ENCODE assay signal across 15 cellular contexts in the genomic region with DNA sequence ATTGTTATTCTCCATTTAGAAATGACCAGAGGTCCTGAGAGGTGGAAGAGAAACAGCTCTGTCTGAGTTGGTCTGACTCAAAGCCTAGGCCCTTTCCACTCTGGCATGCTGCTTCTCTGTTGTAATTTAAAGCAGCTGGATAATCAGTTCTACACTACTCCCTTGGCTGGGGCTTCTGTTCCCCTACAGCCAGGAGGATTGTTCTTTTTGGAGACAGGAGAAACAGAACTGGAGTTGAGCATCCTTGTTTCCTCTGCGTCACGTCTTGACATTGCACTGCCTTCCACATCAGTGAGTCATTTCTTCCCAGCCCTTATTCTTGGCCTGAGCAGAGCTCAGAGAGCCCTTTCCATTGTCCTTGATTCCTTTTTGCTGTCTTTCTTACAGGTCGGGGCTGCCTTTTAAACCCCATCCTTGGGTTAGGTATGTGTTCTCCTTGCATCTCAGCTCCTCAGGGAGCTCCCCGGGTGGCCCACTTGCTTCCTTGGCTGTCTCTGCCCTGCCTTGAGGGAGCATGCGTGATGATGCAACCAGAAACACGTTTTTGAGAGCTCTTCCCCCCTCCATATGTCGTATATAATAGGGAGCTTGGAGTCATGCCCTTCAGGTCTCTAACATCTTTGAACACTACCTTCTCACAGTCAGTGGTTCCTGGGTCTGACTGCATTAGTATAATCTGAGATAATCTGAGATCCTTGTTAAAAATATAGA. TPM values are rescaled to one million over a fixed set of nuclear protein-coding genes. Genes with fewer than 3 reads are reported as not detected.
A peak's percentile ranks its signal among the peaks of the same experiment; 100 is the strongest.
DNase-seq lines count a peak whose midpoint lies in the region; ATAC-seq, FAIRE-seq and TF ChIP-seq lines count a peak whose summit lies in the region.
"Had no signal": no experiment of that assay in that cellular context is flagged by ENCODE, and none has a peak within 500 bp of the region (broad histone marks: within the 10 kb centered on the region; RNA-seq: fewer than 3 reads in every experiment).

No MANE protein-coding gene starts in this region.

- H3K27ac ChIP-seq in astrocyte (ENCODE audit: low read depth, low read length) (no peak overlapping the region), stomach smooth muscle (ENCODE audit: low read length) (peak overlapping the region; percentile 42), endodermal cell (ENCODE audit: low read depth, low read length) (no peak overlapping the region)

- no peak for TF ChIP-seq CTCF in astrocyte (IDR thresholded peaks at IDR 0.05; ENCODE audit: insufficient read depth, low read depth, low read length)
- no peak for TF ChIP-seq CTCF in endodermal cell (conservative IDR thresholded peaks at IDR 0.05)

- H3K9me3 ChIP-seq in astrocyte (ENCODE audit: insufficient read depth, low read depth, low read length), result no peaks in the 10 kb centered on the region
- no peaks in the 10 kb centered on the region for H3K9me3 ChIP-seq in stomach smooth muscle (ENCODE audit: control insufficient read depth in 2 of 2, low read length in 2 of 2)
- H3K9me3 ChIP-seq in endodermal cell (ENCODE audit: control insufficient read depth, low read length), result no peaks in the 10 kb centered on the region

- H3K4me1 ChIP-seq in astrocyte (ENCODE audit: insufficient read depth, low read length) (peaks cover 3% of the 10 kb centered on the region), stomach smooth muscle (ENCODE audit: control insufficient read depth, insufficient read depth, low read length) (peaks cover 2% of the 10 kb centered on the region), endodermal cell (ENCODE audit: control insufficient read depth, insufficient read depth, low read length) (no peaks in the 10 kb centered on the region)

- DNase-seq in GM03348 (ENCODE audit: low spot score) (peak; percentile 86), astrocyte (ENCODE audit: low read depth) (peak; percentile 17), glomerular endothelial cell (ENCODE audit: extremely low read depth, low read depth, low spot score) (peak; percentile 51), KBM-7 (no peak), endodermal cell (no peak)
- DNase-seq in activated CD4-positive, CD25-positive, alpha-beta regulatory T cell (lab: John Stamatoyannopoulos, UW), result no peak
- DNase-seq: activated naive CD4-positive, alpha-beta T cell treated with anti-CD3 and anti-CD28 coated beads, Interleukin-2, amount 50 U/mL, for 16 hours; foreskin melanocyte; midbrain; NCI-H1417 had no signal

- peak overlapping the region; percentile 37 for H2AFZ ChIP-seq in astrocyte (ENCODE audit: low read depth, low read length)

- H3K4me3 ChIP-seq in astrocyte (ENCODE audit: insufficient read depth, low read depth, low read length), result no peak overlapping the region
- no peak overlapping the region for H3K4me3 ChIP-seq in stomach smooth muscle (ENCODE audit: low read length in 2 of 2)
- H3K4me3 ChIP-seq in endodermal cell (ENCODE audit: low read length), result no peak overlapping the region

- peaks cover 2% of the 10 kb centered on the region for H3K9me3 Mint-ChIP-seq in astrocyte (ENCODE audit: unreplicated experiment)
- H3K9me3 Mint-ChIP-seq in endodermal cell, result no peaks in the 10 kb centered on the region
- H3K9me3 Mint-ChIP-seq: stimulated activated naive CD8-positive, alpha-beta T cell treated with anti-CD3 and anti-CD28 coated beads, Interleukin-15, Interleukin-2, amounts not matched to agents 100 ng/mL and 50 ng/mL, for 24 hours had no signal

- no peak overlapping the region for H3K4me2 ChIP-seq in astrocyte (ENCODE audit: low read length)

- H3K4me1 Mint-ChIP-seq in astrocyte (ENCODE audit: low read depth, unreplicated experiment) (no peaks in the 10 kb centered on the region), endodermal cell (no peaks in the 10 kb centered on the region)

- no peak overlapping the region for H3K9ac ChIP-seq in astrocyte (ENCODE audit: low read length)
- H3K9ac ChIP-seq in stomach smooth muscle (ENCODE audit: low read length in 2 of 2), result no peak overlapping the region
- H3K9ac ChIP-seq in endodermal cell (ENCODE audit: extremely low read depth, low read length, poor library complexity, severe bottlenecking), result no peak overlapping the region

- no peaks in the 10 kb centered on the region for H3K79me2 ChIP-seq in astrocyte (ENCODE audit: insufficient read depth, low read length)

- H3K36me3 ChIP-seq in astrocyte (ENCODE audit: insufficient read depth, low read length) (no peaks in the 10 kb centered on the region), stomach smooth muscle (ENCODE audit: control insufficient read depth in 2 of 2, insufficient read depth in 2 of 2, low read length in 2 of 2) (peaks cover 0 to 20% of the 10 kb centered on the region in 2 donors), endodermal cell (ENCODE audit: control insufficient read depth, insufficient read depth, low read length) (peaks cover 100% of the 10 kb centered on the region)

- WGBS in endodermal cell (ENCODE audit: insufficient coverage in 1 of 2, insufficient read length in 1 of 2), 2 experiments, result 84 to 93% methylated on average over 3 to 7 of the region's 7 CpGs

- H4K20me1 ChIP-seq in astrocyte (ENCODE audit: insufficient read depth, low read length), result no peaks in the 10 kb centered on the region

- peaks cover 30% of the 10 kb centered on the region for H3K27me3 Mint-ChIP-seq in astrocyte (ENCODE audit: low read depth, unreplicated experiment)
- no peaks in the 10 kb centered on the region for H3K27me3 Mint-ChIP-seq in endodermal cell (ENCODE audit: insufficient read depth)
- H3K27me3 Mint-ChIP-seq: stimulated activated naive CD8-positive, alpha-beta T cell treated with anti-CD3 and anti-CD28 coated beads, Interleukin-15, Interleukin-2, amounts not matched to agents 100 ng/mL and 50 ng/mL, for 24 hours had no signal

- H3K36me3 Mint-ChIP-seq in astrocyte (ENCODE audit: low read depth, unreplicated experiment), result peaks cover 3% of the 10 kb centered on the region
- peaks cover 98% of the 10 kb centered on the region for H3K36me3 Mint-ChIP-seq in endodermal cell (ENCODE audit: low read depth)

- H3K4me3 Mint-ChIP-seq in astrocyte (ENCODE audit: unreplicated experiment) (no peak overlapping the region), endodermal cell (no peak overlapping the region)
- H3K4me3 Mint-ChIP-seq: stimulated activated naive CD8-positive, alpha-beta T cell treated with anti-CD3 and anti-CD28 coated beads, Interleukin-15, Interleukin-2, amounts not matched to agents 100 ng/mL and 50 ng/mL, for 24 hours had no signal

- H3K27me3 ChIP-seq in astrocyte (ENCODE audit: insufficient read depth, low read length) (no peaks in the 10 kb centered on the region), stomach smooth muscle (ENCODE audit: control insufficient read depth in 1 of 2, insufficient read depth in 2 of 2, low read length in 2 of 2) (no peaks in the 10 kb centered on the region), endodermal cell (ENCODE audit: control insufficient read depth, insufficient read depth, low read length, poor library complexity, severe bottlenecking) (no peaks in the 10 kb centered on the region)

- in situ Hi-C loops in KBM-7 (cut with MboI; ENCODE audit: low pct_unique_long_range_greater_than_20kb, low sequenced_read_pairs), result no loop called here

- peak; percentile 96 for FAIRE-seq in astrocyte (lab: Jason Lieb, UNC)

- H3K27ac Mint-ChIP-seq in astrocyte (ENCODE audit: unreplicated experiment), result peak overlapping the region; percentile 21
- H3K27ac Mint-ChIP-seq in endodermal cell, result no peak overlapping the region
- H3K27ac Mint-ChIP-seq: stimulated activated naive CD8-positive, alpha-beta T cell treated with anti-CD3 and anti-CD28 coated beads, Interleukin-15, Interleukin-2, amounts not matched to agents 100 ng/mL and 50 ng/mL, for 24 hours had no signal

- no peak for ATAC-seq in HG03025 (IDR thresholded peaks at IDR 0.05; ENCODE audit: low FRiP score, unreplicated experiment)
- ATAC-seq: Panc1 had no signal

RNA-seq across cellular contexts. Expression of a gene that starts 35.7 kb away (rescaled TPM):
- total RNA-seq in astrocyte, result 6.6 and 11.9 TPM in 2 replicates
- 2.4 and 3.2 TPM in 2 replicates for total RNA-seq in glomerular endothelial cell
- 10 to 100 TPM; 31.7 to 51.9 TPM for total RNA-seq in endodermal cell
- polyA plus RNA-seq in endodermal cell (2013, experiment 1 of 2), result 19.1 TPM
- polyA plus RNA-seq in endodermal cell (2013, experiment 2 of 2), result 20.4 TPM
- total RNA-seq: H4 had no signal

Comparison
In these comparisons a context has a peak if more than half of its experiments do, and no peak if none do; other contexts are left out.
1. DNase-seq: peak in GM03348 (single experiment), astrocyte (single experiment) and glomerular endothelial cell (single experiment); none in activated CD4-positive, CD25-positive, alpha-beta regulatory T cell (0 of 4), KBM-7 (single experiment) and endodermal cell (single experiment).